9 cellular contexts compared by ENCODE assay signal in the genomic region with DNA sequence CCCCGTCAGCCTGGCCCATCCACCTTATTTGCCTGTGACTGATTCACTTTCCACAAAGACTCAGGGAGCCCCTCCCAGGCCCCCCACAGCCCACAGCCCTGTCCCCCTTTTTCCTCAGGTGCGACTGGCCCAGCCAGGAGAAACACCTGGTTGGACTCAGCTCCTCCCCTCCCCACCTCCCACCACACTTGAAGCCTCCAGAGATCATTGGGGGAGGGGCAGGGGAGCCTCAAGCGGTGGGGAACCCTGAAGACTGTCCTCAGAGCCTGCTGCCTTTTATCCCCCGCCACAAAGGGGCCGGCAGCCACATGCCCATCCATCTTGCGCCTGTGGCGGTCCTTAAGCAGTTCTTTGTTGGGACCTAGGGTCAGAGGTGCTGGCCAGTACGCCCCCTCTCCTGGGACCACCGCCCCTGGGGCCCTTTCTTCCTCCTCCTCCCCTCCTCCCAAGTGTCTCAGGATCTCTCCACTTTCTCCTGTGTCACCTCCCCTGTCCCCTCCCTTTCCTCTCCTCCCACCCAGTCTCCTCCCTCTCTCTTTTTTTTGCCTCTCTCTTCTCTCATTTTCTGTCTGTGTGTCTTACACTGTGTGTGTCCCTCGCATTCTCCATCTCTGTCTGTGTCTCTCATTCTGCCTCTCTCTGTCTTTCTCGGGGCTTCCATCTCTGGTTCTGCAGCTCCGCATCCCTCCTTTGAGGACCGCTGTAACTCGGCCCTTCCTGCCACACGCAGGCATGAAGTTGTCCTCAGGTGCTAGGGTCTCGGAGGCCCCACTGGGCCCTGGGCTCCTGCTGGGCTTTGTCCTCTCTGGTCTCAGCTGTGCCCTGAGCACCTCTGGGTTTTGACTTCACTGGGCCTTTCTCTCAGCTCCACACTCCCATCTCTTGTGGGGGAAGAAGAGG. TPM values are rescaled to one million over a fixed set of nuclear protein-coding genes. Genes with fewer than 3 reads are reported as not detected.
DNase-seq lines count a peak whose midpoint lies in the region; ATAC-seq, FAIRE-seq and TF ChIP-seq lines count a peak whose summit lies in the region.
"Had no signal": no experiment of that assay in that cellular context is flagged by ENCODE, and none has a peak within 500 bp of the region (broad histone marks: within the 10 kb centered on the region; RNA-seq: fewer than 3 reads in every experiment).

No MANE protein-coding gene starts in this region.

- H3K27ac Mint-ChIP-seq in astrocyte (ENCODE audit: unreplicated experiment) = peak overlapping the region; percentile 16

- peak overlapping the region; percentile 15 for H4K5ac ChIP-seq in mesendoderm (ENCODE audit: low read length)

- peaks cover 2% of the 10 kb centered on the region for H3K27me3 ChIP-seq in astrocyte (ENCODE audit: insufficient read depth, low read length)
- H3K27me3 ChIP-seq in mesendoderm (ENCODE audit: insufficient read depth, low read length, poor library complexity) = no peaks in the 10 kb centered on the region
- H3K27me3 ChIP-seq in aorta (ENCODE audit: control insufficient read depth in 1 of 2, insufficient read depth in 2 of 2, low read length in 1 of 2) = no peaks in the 10 kb centered on the region

- H3K27ac ChIP-seq in astrocyte (ENCODE audit: low read depth, low read length) = no peak overlapping the region
- H3K27ac ChIP-seq in mesendoderm (ENCODE audit: low read depth, low read length) = peak overlapping the region; percentile 69
- H3K27ac ChIP-seq in aorta (ENCODE audit: low read depth in 1 of 2, low read length in 2 of 2) = no peak overlapping the region

- H2AK5ac ChIP-seq in mesendoderm (ENCODE audit: low read length) = peak overlapping the region; percentile 91

- H3K36me3 Mint-ChIP-seq in astrocyte (ENCODE audit: low read depth, unreplicated experiment) = peaks cover 3% of the 10 kb centered on the region

- peak overlapping the region; percentile 85 for H2BK5ac ChIP-seq in mesendoderm (ENCODE audit: low read length)

- peaks cover 50% of the 10 kb centered on the region for H3K4me1 Mint-ChIP-seq in astrocyte (ENCODE audit: low read depth, unreplicated experiment)

- no peak for ATAC-seq in GM18519 (IDR thresholded peaks at IDR 0.05; ENCODE audit: low FRiP score, unreplicated experiment)
- ATAC-seq in HG03097 (IDR thresholded peaks at IDR 0.05; ENCODE audit: low FRiP score, unreplicated experiment) = no peak
- ATAC-seq in aorta (ENCODE audit: low FRiP score) = no peak
- ATAC-seq in GM18873 (IDR thresholded peaks at IDR 0.05; ENCODE audit: low FRiP score, unreplicated experiment) = no peak

- H3K18ac ChIP-seq in mesendoderm (ENCODE audit: low read length) = peak overlapping the region; percentile 83

- H3K9me3 ChIP-seq in astrocyte (ENCODE audit: insufficient read depth, low read depth, low read length) (no peaks in the 10 kb centered on the region), aorta (ENCODE audit: control insufficient read depth, low read length) (no peaks in the 10 kb centered on the region)

- peak overlapping the region; percentile 68 for H2BK120ac ChIP-seq in mesendoderm (ENCODE audit: low read depth, low read length)

- no peaks in the 10 kb centered on the region for H3K27me3 Mint-ChIP-seq in astrocyte (ENCODE audit: low read depth, unreplicated experiment)

- no peak overlapping the region for H3K4me3 ChIP-seq in astrocyte (ENCODE audit: insufficient read depth, low read depth, low read length)
- H3K4me3 ChIP-seq in mesendoderm (ENCODE audit: low read length) = no peak overlapping the region
- no peak overlapping the region for H3K4me3 ChIP-seq in aorta (ENCODE audit: low read length in 2 of 2)

- H2BK15ac ChIP-seq in mesendoderm (replicated peaks; ENCODE audit: low read depth) = no peak overlapping the region

- H3K9ac ChIP-seq in astrocyte (ENCODE audit: low read length) (no peak overlapping the region), mesendoderm (ENCODE audit: low read length) (peak overlapping the region; percentile 75)

- peak overlapping the region; percentile 92 for H3K56ac ChIP-seq in mesendoderm (ENCODE audit: low read length)

- no peak for FAIRE-seq in astrocyte (lab: Jason Lieb, UNC)

- TF ChIP-seq CTCF in astrocyte (IDR thresholded peaks at IDR 0.05; ENCODE audit: insufficient read depth, low read depth, low read length) = no peak

- H3K4me2 ChIP-seq in astrocyte (ENCODE audit: low read length) = no peak overlapping the region
- peak overlapping the region; percentile 78 for H3K4me2 ChIP-seq in mesendoderm (ENCODE audit: low read length)

- peak overlapping the region; percentile 87 for H3K4ac ChIP-seq in mesendoderm (ENCODE audit: low read depth, low read length)

- intact Hi-C loops in aorta (cut with DNase I) = loop anchor here in 1 of 2 donors (10.0 kb wide), 1 partner anchor 192 kb away; no protein-coding TSS in a partner anchor

- H3K79me1 ChIP-seq in mesendoderm (ENCODE audit: low read length) = no peaks in the 10 kb centered on the region

- no peaks in the 10 kb centered on the region for H3K36me3 ChIP-seq in astrocyte (ENCODE audit: insufficient read depth, low read length)
- H3K36me3 ChIP-seq in mesendoderm (ENCODE audit: control insufficient read depth, insufficient read depth, low read length) = no peaks in the 10 kb centered on the region
- H3K36me3 ChIP-seq in aorta (ENCODE audit: control insufficient read depth in 1 of 2, insufficient read depth in 2 of 2, low read length in 1 of 2) = no peaks in the 10 kb centered on the region

- peak overlapping the region; percentile 94 for H3K23ac ChIP-seq in mesendoderm (ENCODE audit: low read length)

- no peaks in the 10 kb centered on the region for H4K20me1 ChIP-seq in astrocyte (ENCODE audit: insufficient read depth, low read length)

- DNase-seq in DMS153 treated with DMSO at 0.1 percent for 48 hours (lab: John Stamatoyannopoulos, UW; ENCODE audit: unreplicated experiment) (peak; percentile 92), NCI-H1105 treated with DMSO at 0.1 percent for 48 hours (lab: John Stamatoyannopoulos, UW) (peak; percentile 84), astrocyte (ENCODE audit: low read depth) (no peak), mesendoderm (peak; percentile 98), aorta (no peak)
- DNase-seq: activated CD8-positive, alpha-beta memory T cell treated with anti-CD3 and anti-CD28 coated beads, Interleukin-2, amount 50 U/mL, for 48 hours had no signal

- no peaks in the 10 kb centered on the region for H3K9me3 Mint-ChIP-seq in astrocyte (ENCODE audit: unreplicated experiment)

- no peak overlapping the region for H4K8ac ChIP-seq in mesendoderm (ENCODE audit: low read depth, low read length)

- H2AFZ ChIP-seq in astrocyte (ENCODE audit: low read depth, low read length) = no peak overlapping the region

- H3K79me2 ChIP-seq in astrocyte (ENCODE audit: insufficient read depth, low read length) = no peaks in the 10 kb centered on the region
- no peaks in the 10 kb centered on the region for H3K79me2 ChIP-seq in mesendoderm (ENCODE audit: control insufficient read depth, insufficient read depth, low read length)

- WGBS in mesendoderm (ENCODE audit: extremely low coverage, insufficient coverage, low lambda C conversion rate) = no CpG with 5 or more reads among the region's 16 CpGs
- WGBS in aorta, 2 donors = 65 to 67% methylated on average over 16 of the region's 16 CpGs

- H3K4me3 Mint-ChIP-seq in astrocyte (ENCODE audit: unreplicated experiment) = peak overlapping the region; percentile 4

- H3K4me1 ChIP-seq in astrocyte (ENCODE audit: insufficient read depth, low read length) = peaks cover 29% of the 10 kb centered on the region
- H3K4me1 ChIP-seq in mesendoderm (ENCODE audit: control insufficient read depth, low read depth, low read length) = peaks cover 31% of the 10 kb centered on the region
- H3K4me1 ChIP-seq in aorta (ENCODE audit: control insufficient read depth in 1 of 2, insufficient read depth in 2 of 2, low read length in 2 of 2) = no peaks in the 10 kb centered on the region

RNA-seq across cellular contexts. Expression of gene CRABP2, which starts 12.2 kb away (rescaled TPM):
- total RNA-seq in astrocyte (278 and 339 TPM in 2 replicates), aorta (10 to 100 TPM in 1 of 2 donors, 1 to 10 TPM in 1; 3.8 to 34.4 TPM)
- 52.0 TPM for polyA plus RNA-seq in mesendoderm (2013, experiment 1 of 2)
- polyA plus RNA-seq in mesendoderm (2013, experiment 2 of 2) = 49.6 TPM
- 1 to 10 TPM; 6.5 to 7.8 TPM for polyA plus RNA-seq in aorta

RNA-seq across cellular contexts. Expression of gene NES, which starts 16.0 kb away (rescaled TPM):
- total RNA-seq in astrocyte (280 and 310 TPM in 2 replicates), aorta (10 to 100 TPM; 47.9 to 57.2 TPM)
- polyA plus RNA-seq in mesendoderm (2013, experiment 1 of 2) = 77.7 TPM
- 79.9 TPM for polyA plus RNA-seq in mesendoderm (2013, experiment 2 of 2)
- 1 to 10 TPM; 5.5 to 8.0 TPM for polyA plus RNA-seq in aorta

RNA-seq across cellular contexts. Expression of gene METTL25B, which starts 35.1 kb away (rescaled TPM):
- 9.9 and 11.1 TPM in 2 replicates for total RNA-seq in astrocyte
- 12.0 TPM for polyA plus RNA-seq in mesendoderm (2013, experiment 1 of 2)
- polyA plus RNA-seq in mesendoderm (2013, experiment 2 of 2) = 11.6 TPM
- total RNA-seq in aorta = 10 to 100 TPM; 20.7 to 33.6 TPM
- 10 to 100 TPM; 24.2 to 46.2 TPM for polyA plus RNA-seq in aorta

RNA-seq across cellular contexts. Expression of gene ISG20L2, which starts 35.4 kb away (rescaled TPM):
- 30.1 and 33.4 TPM in 2 replicates for total RNA-seq in astrocyte
- polyA plus RNA-seq in mesendoderm (2013, experiment 1 of 2) = 75.9 TPM
- polyA plus RNA-seq in mesendoderm (2013, experiment 2 of 2) = 76.2 TPM
- 10 to 100 TPM; 20.6 to 26.9 TPM for total RNA-seq in aorta
- polyA plus RNA-seq in aorta = 10 to 100 TPM; 11.7 to 20.2 TPM

RNA-seq across cellular contexts. Expression of gene MRPL24, which starts 47.7 kb away (rescaled TPM):
- 37.4 and 46.5 TPM in 2 replicates for total RNA-seq in astrocyte
- polyA plus RNA-seq in mesendoderm (2013, experiment 1 of 2) = 30.0 TPM
- polyA plus RNA-seq in mesendoderm (2013, experiment 2 of 2) = 29.4 TPM
- 10 to 100 TPM; 44.0 to 46.1 TPM for total RNA-seq in aorta
- 10 to 100 TPM; 68.5 to 73.1 TPM for polyA plus RNA-seq in aorta

Comparison
In these comparisons a context has a peak if more than half of its experiments do, and no peak if none do; other contexts are left out.
1. DNase-seq: peak in DMS153 treated with DMSO at 0.1 percent for 48 hours (single experiment), NCI-H1105 treated with DMSO at 0.1 percent for 48 hours (single experiment) and mesendoderm (single experiment); none in astrocyte (single experiment) and aorta (0 of 2).